In the genomic region with DNA sequence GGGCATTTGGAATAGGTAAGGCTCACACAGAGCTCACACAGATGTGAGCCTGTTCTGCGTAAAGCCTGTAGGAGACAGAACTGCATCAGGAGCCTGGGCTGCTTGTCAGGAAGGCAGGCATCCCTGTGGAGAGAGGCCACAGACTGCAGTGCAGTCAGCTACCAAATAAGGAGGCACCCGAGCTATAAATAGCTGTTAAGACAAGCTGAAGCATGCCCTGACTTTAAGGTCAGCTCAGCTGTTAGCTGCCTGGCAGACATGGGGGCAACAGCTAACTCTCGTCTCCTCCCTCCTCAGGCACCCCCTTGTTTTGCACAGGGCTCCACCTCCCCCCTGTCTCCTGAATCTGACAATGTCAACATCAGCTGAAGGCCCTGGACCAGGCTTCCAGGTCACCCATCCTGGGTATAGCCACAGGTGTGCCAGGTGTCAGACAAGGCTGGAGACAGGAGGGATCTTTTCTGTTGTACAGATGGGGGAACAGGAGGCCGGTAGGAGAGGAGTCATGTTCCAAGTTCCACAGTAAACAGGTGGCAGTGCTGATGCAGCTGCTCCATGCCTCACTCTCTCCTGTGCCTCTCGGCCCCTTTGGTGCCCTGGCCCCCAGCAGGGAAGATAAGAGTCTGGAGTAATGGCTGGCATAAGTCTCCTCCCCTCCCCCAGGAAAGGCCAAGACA, we compare ENCODE assay signal across 8 cellular contexts. TPM values are rescaled to one million over a fixed set of nuclear protein-coding genes. Genes with fewer than 3 reads are reported as not detected.
DNase-seq lines count a peak whose midpoint lies in the region; ATAC-seq and TF ChIP-seq lines count a peak whose summit lies in the region.

No MANE protein-coding gene starts in this region.

- no peaks in the 10 kb centered on the region for H3K9me3 ChIP-seq in right atrium auricular region
- no peaks in the 10 kb centered on the region for H3K9me3 ChIP-seq in uterus

- no peaks in the 10 kb centered on the region for H3K36me3 ChIP-seq in right atrium auricular region
- H3K36me3 ChIP-seq in uterus, result no peaks in the 10 kb centered on the region

- intact Hi-C loops in uterus (cut with DNase I; ENCODE audit: low total_unique reads), result no loop called here

- DNase-seq in NCI-H82 (lab: John Stamatoyannopoulos, UW) (peak; percentile 80), NCI-H82 treated with DMSO at 0.1 percent for 48 hours (lab: John Stamatoyannopoulos, UW; ENCODE audit: unreplicated experiment) (no peak), SK-MEL-5 (ENCODE audit: low read depth, low spot score) (peak; percentile 28), right atrium auricular region (ENCODE audit: low spot score) (peak; percentile 63), uterus (peak; percentile 52 to 64), activated gamma-delta T cell (lab: John Stamatoyannopoulos, UW) (no peak), omental fat pad (ENCODE audit: low spot score) (no peak)

- H3K27me3 ChIP-seq in right atrium auricular region (no peaks in the 10 kb centered on the region), uterus (no peaks in the 10 kb centered on the region)

- no peak for ATAC-seq in GM21526 (IDR thresholded peaks at IDR 0.05; ENCODE audit: low FRiP score, unreplicated experiment)
- ATAC-seq in omental fat pad (ENCODE audit: low FRiP score), result no peak

- no peak for TF ChIP-seq POLR2A in uterus (IDR thresholded peaks at IDR 0.05)

- H3K4me3 ChIP-seq in right atrium auricular region, result no peak overlapping the region
- H3K4me3 ChIP-seq in uterus, result no peak overlapping the region

- peaks cover 0 to 12% of the 10 kb centered on the region in 2 donors for H3K4me1 ChIP-seq in right atrium auricular region
- peaks cover 0 to 5% of the 10 kb centered on the region in 2 donors for H3K4me1 ChIP-seq in uterus

- H3K27ac ChIP-seq in right atrium auricular region, result peak overlapping the region; percentile 86
- H3K27ac ChIP-seq in uterus, result peak overlapping the region; percentile 70 to 78

- TF ChIP-seq CTCF in right atrium auricular region (IDR thresholded peaks at IDR 0.05), result peak in 1 of 2 donors; percentile 44
- TF ChIP-seq CTCF in uterus (IDR thresholded peaks at IDR 0.05), result peak in 3 of 4 experiments; percentile 19 to 45 (median 27)
- TF ChIP-seq CTCF in omental fat pad (IDR thresholded peaks at IDR 0.05), result no peak

- in situ Hi-C loops in SK-MEL-5 (cut with HindIII; ENCODE audit: low pct_unique_long_range_greater_than_20kb, low sequenced_read_pairs), result no loop called here

RNA-seq across cellular contexts. Expression of a gene that starts 27.6 kb away (rescaled TPM):
- 123 and 138 TPM in 2 replicates for total RNA-seq in SK-MEL-5 (2014; rRNA removed; shearing (Covaris generic))
- 95.2 and 114 TPM in 2 replicates for polyA plus RNA-seq in SK-MEL-5 (2015; cell fraction: cytosol; rRNA removed)
- polyA plus RNA-seq in SK-MEL-5 (2015; cell fraction: nucleus; rRNA removed), result 107 and 111 TPM in 2 replicates
- total RNA-seq in right atrium auricular region (10 to 100 TPM; 65.9 to 67.2 TPM), uterus (10 to 100 TPM; 11.0 to 81.6 (median 54.4) TPM), omental fat pad (10 to 100 TPM; 38.1 to 61.9 (median 52.6) TPM)

Comparison
In these comparisons a context has a peak if more than half of its experiments do, and no peak if none do; other contexts are left out.
1. DNase-seq: peak in NCI-H82 (single experiment), SK-MEL-5 (single experiment), right atrium auricular region (single experiment) and uterus (2 of 2); none in NCI-H82 treated with DMSO at 0.1 percent for 48 hours (single experiment), activated gamma-delta T cell (single experiment) and omental fat pad (single experiment).
2. CTCF ChIP-seq: peak in uterus (3 of 4); none in omental fat pad (0 of 3).